Comparison of ENCODE assay signal across 13 cellular contexts in the genomic region with DNA sequence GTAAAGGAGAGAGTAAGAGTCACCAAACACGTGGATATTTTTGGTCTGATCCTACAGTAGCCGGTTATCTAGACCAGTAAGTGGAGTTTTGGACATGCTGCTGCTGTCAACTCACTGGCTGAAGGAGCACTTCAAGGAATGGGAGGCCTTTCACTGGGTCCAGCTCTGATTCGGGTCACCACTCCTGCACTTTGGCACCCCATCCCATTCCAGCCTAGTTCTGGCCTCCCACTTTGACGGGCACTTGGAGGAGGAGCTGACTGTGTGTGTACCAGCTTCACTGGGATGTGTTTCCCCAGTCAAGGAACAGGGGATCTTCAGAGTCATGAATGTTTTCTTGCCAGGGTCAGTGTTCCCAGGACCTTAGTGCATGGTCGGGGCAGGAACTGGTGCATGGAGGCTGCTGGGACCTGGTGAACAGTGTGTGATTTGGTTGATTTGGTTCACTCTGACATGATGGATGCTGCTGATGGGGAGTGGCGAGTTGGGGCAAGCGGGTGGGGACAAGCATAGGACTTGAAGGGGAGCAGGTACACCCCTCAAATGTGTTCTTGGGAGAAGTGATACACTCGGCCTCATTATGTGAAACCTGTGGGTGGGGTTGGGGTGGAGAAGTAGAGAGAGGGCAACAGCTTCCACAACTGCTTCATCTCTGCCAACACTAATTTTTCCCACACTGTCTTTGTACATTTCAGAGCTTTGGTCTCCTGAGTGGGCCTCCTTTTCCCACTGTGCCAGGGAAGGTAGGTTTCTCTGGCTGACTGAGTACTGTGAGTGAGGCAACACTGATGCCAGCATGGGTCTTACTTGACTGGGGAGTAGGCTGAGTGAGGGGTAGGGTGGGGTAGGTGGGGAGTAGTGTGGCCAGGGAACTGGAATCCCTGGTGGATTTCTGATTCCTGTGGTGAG.
DNase-seq lines count a peak whose midpoint lies in the region; ATAC-seq, FAIRE-seq and TF ChIP-seq lines count a peak whose summit lies in the region.
"Had no signal": no experiment of that assay in that cellular context is flagged by ENCODE, and none has a peak within 500 bp of the region (broad histone marks: within the 10 kb centered on the region; RNA-seq: fewer than 3 reads in every experiment).

No MANE protein-coding gene starts in this region.

- peaks cover 35 to 70% of the 10 kb centered on the region in 2 experiments for H3K36me3 ChIP-seq in HepG2 (replicated peaks in 1 of 2; ENCODE audit: control insufficient read depth in 1 of 2, insufficient read depth in 2 of 2, low read length in 2 of 2)
- peaks cover 10 to 64% (median 30%) of the 10 kb centered on the region in 4 donors for H3K36me3 ChIP-seq in right lobe of liver
- peaks cover 57 to 85% of the 10 kb centered on the region in 2 experiments for H3K36me3 ChIP-seq in SK-N-SH (replicated peaks in 1 of 2; ENCODE audit: control insufficient read depth in 1 of 2, insufficient read depth in 2 of 2, low read length in 1 of 2)

- no peak overlapping the region for H2AFZ ChIP-seq in HepG2 (ENCODE audit: low read length)
- no peak overlapping the region for H2AFZ ChIP-seq in SK-N-SH (ENCODE audit: low read depth)

- peaks cover 42% of the 10 kb centered on the region for H3K36me3 Mint-ChIP-seq in memory B cell

- peak overlapping the region; percentile 80 for H3K27ac Mint-ChIP-seq in memory B cell

- POLR2A ChIA-PET in HepG2 (lab: Yijun Ruan, JAX) (no interaction called here), SK-N-SH (lab: Yijun Ruan, JAX) (interaction anchor here (0.5 kb wide), 1 partner anchor 37 kb away, joined by 4 read pairs; no protein-coding TSS in a partner anchor)

- ATAC-seq in HepG2 (no peak), right lobe of liver (no peak), memory B cell (ENCODE audit: low read depth) (no peak)

- no peaks in the 10 kb centered on the region for H3K9me2 ChIP-seq in SK-N-SH

- H3K9me3 ChIP-seq in HepG2 (ENCODE audit: low read length): no peaks in the 10 kb centered on the region
- H3K9me3 ChIP-seq in right lobe of liver: no peaks in the 10 kb centered on the region
- H3K9me3 ChIP-seq in SK-N-SH: no peaks in the 10 kb centered on the region
- H3K9me3 ChIP-seq: Peyer's patch had no signal

- H3F3A ChIP-seq in SK-N-SH (replicated peaks; ENCODE audit: insufficient read depth): peaks cover 29% of the 10 kb centered on the region

- DNase-seq in HepG2 (ENCODE audit: low spot score): no peak
- DNase-seq in right lobe of liver: no peak
- peak; percentile 51 for DNase-seq in activated CD8-positive, alpha-beta memory T cell treated with anti-CD3 and anti-CD28 coated beads, Interleukin-2, amount 50 U/mL, for 48 hours
- no peak for DNase-seq in memory B cell (ENCODE audit: low spot score in 2 of 2)
- no peak for DNase-seq in MV-4-11 (lab: John Stamatoyannopoulos, UW)
- DNase-seq in Kasumi-1 (lab: John Stamatoyannopoulos, UW): no peak
- no peak for DNase-seq in SK-N-SH
- no peak for DNase-seq in midbrain (lab: John Stamatoyannopoulos, UW)
- DNase-seq: dorsolateral prefrontal cortex, foreskin melanocyte, kidney glomerular epithelial cell, NCI-H2171 had no signal

- no peak for TF ChIP-seq CTCF in HepG2 (CRISPR knock-in tag; IDR thresholded peaks at IDR 0.05)
- no peak for TF ChIP-seq CTCF in right lobe of liver (IDR thresholded peaks at IDR 0.05)
- no peak for TF ChIP-seq CTCF in SK-N-SH (IDR thresholded peaks at IDR 0.05)

- H3K4me2 ChIP-seq in HepG2 (ENCODE audit: low read depth, low read length): no peak overlapping the region
- no peak overlapping the region for H3K4me2 ChIP-seq in SK-N-SH

- TSS peak; percentile 28 for BruUV-seq in HepG2 (replicated peaks; lab: Mats Ljungman, UMichigan)

- H3K4me3 Mint-ChIP-seq in memory B cell: no peak overlapping the region

- no peak for FAIRE-seq in HepG2 (lab: Jason Lieb, UNC)

- H3K9ac ChIP-seq in HepG2 (ENCODE audit: insufficient read depth, low read depth, low read length) (no peak overlapping the region), SK-N-SH (no peak overlapping the region)

- no peaks in the 10 kb centered on the region for H3K27me3 ChIP-seq in HepG2 (ENCODE audit: control insufficient read depth in 1 of 2, insufficient read depth in 2 of 2, low read length in 2 of 2)
- no peaks in the 10 kb centered on the region for H3K27me3 ChIP-seq in right lobe of liver
- no peaks in the 10 kb centered on the region for H3K27me3 ChIP-seq in SK-N-SH (ENCODE audit: insufficient read depth)
- H3K27me3 ChIP-seq: dorsolateral prefrontal cortex, Peyer's patch had no signal

- no peak overlapping the region for H3K4me3 ChIP-seq in HepG2 (replicated peaks in 1 of 3; ENCODE audit: insufficient read depth in 1 of 3, low read depth in 2 of 3, low read length in 3 of 3)
- no peak overlapping the region for H3K4me3 ChIP-seq in right lobe of liver
- no peak overlapping the region for H3K4me3 ChIP-seq in SK-N-SH (ENCODE audit: low read depth in 2 of 2, low read length in 1 of 2)
- H3K4me3 ChIP-seq: dorsolateral prefrontal cortex, Peyer's patch had no signal

- no peak overlapping the region for H3K27ac ChIP-seq in HepG2 (ENCODE audit: extremely low read length, insufficient read depth, low read length)
- no peak overlapping the region for H3K27ac ChIP-seq in right lobe of liver
- no peak overlapping the region for H3K27ac ChIP-seq in SK-N-SH (ENCODE audit: low read depth in 2 of 2, low read length in 1 of 2)
- H3K27ac ChIP-seq: Peyer's patch had no signal

- no peaks in the 10 kb centered on the region for H3K27me3 Mint-ChIP-seq in memory B cell

- peaks cover 17% of the 10 kb centered on the region for H3K4me1 Mint-ChIP-seq in memory B cell

- intact Hi-C loops in HepG2 (cut with micrococcal nuclease; ENCODE audit: unreplicated experiment): no loop called here
- intact Hi-C loops in right lobe of liver (cut with DNase I): no loop called here

- 98% methylated on average over 8 of the region's 8 CpGs for WGBS in HepG2 (ENCODE audit: low lambda C conversion rate)
- 84% methylated on average over 5 of the region's 8 CpGs for WGBS in right lobe of liver (ENCODE audit: insufficient coverage, low coverage, low lambda C conversion rate, missing lambda C conversion rate)
- 87% methylated on average over 6 of the region's 8 CpGs for WGBS in SK-N-SH (ENCODE audit: low lambda C conversion rate)

- no peaks in the 10 kb centered on the region for H3K9me3 Mint-ChIP-seq in memory B cell

- peaks cover 4% of the 10 kb centered on the region for H3K79me2 ChIP-seq in HepG2 (ENCODE audit: insufficient read depth, low read length)
- H3K79me2 ChIP-seq in SK-N-SH (ENCODE audit: insufficient read depth): peaks cover 25% of the 10 kb centered on the region

- CTCF ChIA-PET in HepG2 (lab: Yijun Ruan, JAX; ENCODE audit: low intra/inter-chr PET ratio, low total read pairs) (no interaction called here), SK-N-SH (lab: Yijun Ruan, JAX) (interaction anchor here (10.7 kb wide), 1 partner anchor 1095 kb away, joined by 191 read pairs; no protein-coding TSS in a partner anchor)

- H3K4me1 ChIP-seq in HepG2 (ENCODE audit: insufficient read depth, low read length) (peaks cover 7% of the 10 kb centered on the region), right lobe of liver (peaks cover 0 to 40% (median 19%) of the 10 kb centered on the region in 4 donors), SK-N-SH (ENCODE audit: control insufficient read depth in 1 of 2, insufficient read depth in 2 of 2, low read depth in 1 of 2, low read length in 1 of 2) (peaks cover 16 to 19% of the 10 kb centered on the region in 2 experiments; a peak in 3 of 4 replicates)

- no peak for TF ChIP-seq POLR2A in HepG2 (IDR thresholded peaks at IDR 0.05; ENCODE audit: insufficient read depth in 1 of 2, low read depth in 2 of 2, low read length in 2 of 2)
- no peak for TF ChIP-seq POLR2A in right lobe of liver (IDR thresholded peaks at IDR 0.05)

- TF ChIP-seq RAD21 in HepG2 (CRISPR knock-in tag; IDR thresholded peaks at IDR 0.05) (no peak), SK-N-SH (IDR thresholded peaks at IDR 0.05; ENCODE audit: low read length) (no peak)

- in situ Hi-C loops in HepG2 (cut with HindIII; ENCODE audit: extremely low pct_ligation_motif_present, low pct_unique_long_range_greater_than_20kb): loop anchor here (25.0 kb wide), 1 partner anchor 238 kb away; no protein-coding TSS in a partner anchor

- no peak for TF ChIP-seq EP300 in HepG2 (IDR thresholded peaks at IDR 0.05; ENCODE audit: low read depth in 2 of 2, low read length in 2 of 2)
- no peak for TF ChIP-seq EP300 in HepG2 (CRISPR knock-in tag; IDR thresholded peaks at IDR 0.05; ENCODE audit: borderline replicate concordance)
- no peak for TF ChIP-seq EP300 in SK-N-SH (IDR thresholded peaks at IDR 0.05; ENCODE audit: borderline replicate concordance in 1 of 2, low read depth in 1 of 2, low read length in 1 of 2)

- peaks cover 29% of the 10 kb centered on the region for H4K20me1 ChIP-seq in HepG2 (ENCODE audit: insufficient read depth, low read length)
- peaks cover 59% of the 10 kb centered on the region for H4K20me1 ChIP-seq in SK-N-SH (ENCODE audit: insufficient read depth)

TF ChIP-seq in HepG2, 621 proteins besides CTCF, POLR2A, EP300 and RAD21:
- TF ChIP-seq GPN1 (CRISPR knock-in tag; IDR thresholded peaks at IDR 0.05; ENCODE audit: borderline replicate concordance): no peak
- no peak for TF ChIP-seq NCOA2 (CRISPR knock-in tag; IDR thresholded peaks at IDR 0.05)

TF ChIP-seq in SK-N-SH, 30 proteins besides CTCF, POLR2A, EP300 and RAD21:
- no peak for TF ChIP-seq MXI1 (IDR thresholded peaks at IDR 0.05; ENCODE audit: low read depth, low read length)
- TF ChIP-seq, protein P1, sequence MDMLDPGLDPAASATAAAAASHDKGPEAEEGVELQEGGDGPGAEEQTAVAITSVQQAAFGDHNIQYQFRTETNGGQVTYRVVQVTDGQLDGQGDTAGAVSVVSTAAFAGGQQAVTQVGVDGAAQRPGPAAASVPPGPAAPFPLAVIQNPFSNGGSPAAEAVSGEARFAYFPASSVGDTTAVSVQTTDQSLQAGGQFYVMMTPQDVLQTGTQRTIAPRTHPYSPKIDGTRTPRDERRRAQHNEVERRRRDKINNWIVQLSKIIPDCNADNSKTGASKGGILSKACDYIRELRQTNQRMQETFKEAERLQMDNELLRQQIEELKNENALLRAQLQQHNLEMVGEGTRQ (IDR thresholded peaks at IDR 0.05; ENCODE audit: borderline replicate concordance, low read depth, low read length): no peak
- TF ChIP-seq EZH2phosphoT487 (IDR thresholded peaks at IDR 0.05; ENCODE audit: borderline replicate concordance, low read depth): no peak
- TF ChIP-seq GABPA (IDR thresholded peaks at IDR 0.05; ENCODE audit: low read depth): no peak
- TF ChIP-seq FOSL2 (IDR thresholded peaks at IDR 0.05; ENCODE audit: borderline replicate concordance, low read depth): no peak
- TF ChIP-seq, protein P2, sequence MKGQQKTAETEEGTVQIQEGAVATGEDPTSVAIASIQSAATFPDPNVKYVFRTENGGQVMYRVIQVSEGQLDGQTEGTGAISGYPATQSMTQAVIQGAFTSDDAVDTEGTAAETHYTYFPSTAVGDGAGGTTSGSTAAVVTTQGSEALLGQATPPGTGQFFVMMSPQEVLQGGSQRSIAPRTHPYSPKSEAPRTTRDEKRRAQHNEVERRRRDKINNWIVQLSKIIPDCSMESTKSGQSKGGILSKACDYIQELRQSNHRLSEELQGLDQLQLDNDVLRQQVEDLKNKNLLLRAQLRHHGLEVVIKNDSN (IDR thresholded peaks at IDR 0.05; ENCODE audit: borderline replicate concordance, low read depth): no peak
- TF ChIP-seq SMC3 (IDR thresholded peaks at IDR 0.05; ENCODE audit: low read depth, low read length): no peak
